In the genomic region with DNA sequence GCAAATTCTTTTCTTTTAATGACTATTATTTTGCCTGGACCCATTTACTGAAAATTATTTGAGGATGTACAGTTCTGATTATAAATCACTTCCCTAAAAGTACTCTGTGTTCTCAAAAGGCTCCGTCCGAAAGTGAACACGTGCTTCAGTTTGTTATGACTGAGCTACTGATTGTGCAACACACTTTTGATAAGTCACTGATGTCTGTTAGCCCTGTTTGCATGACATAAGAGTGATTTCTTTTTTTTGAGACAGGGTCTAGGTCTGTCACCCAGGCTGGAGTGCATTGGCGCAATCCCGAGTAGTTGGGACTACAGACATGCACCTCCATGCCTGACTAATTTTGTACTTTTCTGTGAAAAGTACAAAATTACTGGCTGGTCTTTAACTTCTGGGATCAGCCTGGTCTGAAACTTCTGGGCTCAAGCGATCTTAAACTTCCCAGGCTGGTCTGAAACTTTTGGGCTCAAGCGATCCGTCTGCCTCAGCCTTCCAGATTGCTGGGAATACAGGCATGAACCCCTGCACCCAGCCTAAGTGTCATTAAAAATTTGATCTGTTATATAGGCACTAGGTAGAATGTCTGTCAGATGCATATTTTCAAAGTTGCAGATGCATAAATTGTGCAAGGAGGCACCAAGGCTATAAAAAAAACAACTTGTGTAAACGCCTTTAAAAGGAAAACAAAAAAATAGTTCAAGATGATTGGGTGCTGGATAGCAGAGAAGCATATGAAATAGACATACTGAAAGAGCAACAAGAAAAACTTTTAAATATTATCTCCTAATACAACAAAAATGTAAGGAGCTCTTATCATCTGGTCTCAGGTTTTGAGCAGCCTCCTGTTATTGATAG, we compare ENCODE assay signal across 13 cellular contexts.
DNase-seq lines count a peak whose midpoint lies in the region; ATAC-seq and TF ChIP-seq lines count a peak whose summit lies in the region.
"Had no signal": no experiment of that assay in that cellular context is flagged by ENCODE, and none has a peak within 500 bp of the region (broad histone marks: within the 10 kb centered on the region; RNA-seq: fewer than 3 reads in every experiment).

No MANE protein-coding gene starts in this region.

- 95% methylated on average over 9 of the region's 9 CpGs for WGBS in mammary epithelial cell (ENCODE audit: low coverage, missing lambda C conversion rate)

- intact Hi-C loops in MCF 10A (cut with micrococcal nuclease) = no loop called here
- intact Hi-C loops in mammary epithelial cell (cut with micrococcal nuclease) = no loop called here
- intact Hi-C loops in naive thymus-derived CD4-positive, alpha-beta T cell (cut with micrococcal nuclease) = no loop called here

- TF ChIP-seq CTCF in MCF 10A (IDR thresholded peaks at IDR 0.05; ENCODE audit: unreplicated experiment) = no peak
- no peak for TF ChIP-seq CTCF in mammary epithelial cell (conservative IDR thresholded peaks at IDR 0.05 in 1 of 2, IDR thresholded peaks at IDR 0.05 in 1 of 2; ENCODE audit: extremely low read depth in 1 of 2, insufficient read depth in 1 of 2, low read depth in 1 of 2, low read length in 2 of 2)
- TF ChIP-seq CTCF in type B pancreatic cell (conservative IDR thresholded peaks at IDR 0.05) = no peak

- in situ Hi-C loops in mammary epithelial cell (cut with MboI; ENCODE audit: low sequenced_read_pairs in 2 of 2) = no loop called here

- H3K9me3 ChIP-seq in mammary epithelial cell (replicated peaks; ENCODE audit: insufficient read depth, low read length) = no peaks in the 10 kb centered on the region
- H3K9me3 ChIP-seq in naive thymus-derived CD4-positive, alpha-beta T cell (ENCODE audit: control insufficient read depth in 2 of 3, low read length in 3 of 3) = no peaks in the 10 kb centered on the region

- POLR2A ChIA-PET in MCF 10A (lab: Yijun Ruan, JAX) = interaction anchor here (0.6 to 3.6 kb wide), 22 partner anchors 9 to 214 kb away, joined by 3 to 21 read pairs (median 5); a partner anchor contains a TSS
- POLR2A ChIA-PET in naive thymus-derived CD4-positive, alpha-beta T cell (lab: Charles Lee) = no interaction called here

- H3K4me3 Mint-ChIP-seq in MCF 10A (ENCODE audit: unreplicated experiment) (peak overlapping the region; percentile 39), type B pancreatic cell (no peak overlapping the region)
- no peak overlapping the region for H3K4me3 Mint-ChIP-seq in naive thymus-derived CD4-positive, alpha-beta T cell
- H3K4me3 Mint-ChIP-seq: stimulated activated naive CD8-positive, alpha-beta T cell treated with anti-CD3 and anti-CD28 coated beads, Interleukin-15, Interleukin-2, amounts not matched to agents 100 ng/mL and 50 ng/mL, for 24 hours; T-helper 1 cell treated with Interleukin-12 subunit alpha and Interleukin-12 subunit beta and Interleukin-4 antibody, amounts not matched to agents 30 μg/mL and 1 μg/mL, for 36 hours had no signal

- no peak overlapping the region for H2AFZ ChIP-seq in mammary epithelial cell (ENCODE audit: low read depth, low read length)

- H3K4me1 ChIP-seq in mammary epithelial cell (ENCODE audit: insufficient read depth, low read length) = no peaks in the 10 kb centered on the region
- no peaks in the 10 kb centered on the region for H3K4me1 ChIP-seq in naive thymus-derived CD4-positive, alpha-beta T cell (ENCODE audit: control insufficient read depth in 2 of 2, insufficient read depth in 2 of 2, low read length in 2 of 2)

- peak; percentile 78 for DNase-seq in MCF 10A (ENCODE audit: unreplicated experiment)
- no peak for DNase-seq in mammary epithelial cell
- DNase-seq in naive thymus-derived CD4-positive, alpha-beta T cell = no peak
- DNase-seq in type B pancreatic cell (ENCODE audit: extremely low spot score, unreplicated experiment) = no peak
- DNase-seq in NCI-H69 (lab: John Stamatoyannopoulos, UW) = no peak
- DNase-seq in activated effector memory CD4-positive, alpha-beta T cell treated with anti-CD3 and anti-CD28 coated beads, Interleukin-2, amount 50 U/mL, for 16 hours = no peak
- DNase-seq: NCI-H1105 treated with DMSO at 0.1 percent for 48 hours had no signal

- peaks cover 31% of the 10 kb centered on the region for H3K4me1 Mint-ChIP-seq in MCF 10A (ENCODE audit: insufficient read depth, unreplicated experiment)
- H3K4me1 Mint-ChIP-seq in naive thymus-derived CD4-positive, alpha-beta T cell = no peaks in the 10 kb centered on the region
- H3K4me1 Mint-ChIP-seq in type B pancreatic cell (ENCODE audit: unreplicated experiment) = peaks cover 9% of the 10 kb centered on the region

- no peaks in the 10 kb centered on the region for H4K20me1 ChIP-seq in mammary epithelial cell (ENCODE audit: insufficient read depth, low read length)

- dilution Hi-C loops in mammary epithelial cell (cut with HindIII; ENCODE audit: low sequenced_read_pairs) = no loop called here

- H3K9ac ChIP-seq in mammary epithelial cell (ENCODE audit: insufficient read depth, low read length) = no peak overlapping the region

- H3K27me3 ChIP-seq in mammary epithelial cell (ENCODE audit: insufficient read depth, low read length) = no peaks in the 10 kb centered on the region
- no peaks in the 10 kb centered on the region for H3K27me3 ChIP-seq in naive thymus-derived CD4-positive, alpha-beta T cell (ENCODE audit: control insufficient read depth in 2 of 2, insufficient read depth in 2 of 2, low read length in 2 of 2)

- no peak overlapping the region for H3K4me3 ChIP-seq in mammary epithelial cell (replicated peaks in 1 of 3; ENCODE audit: insufficient read depth in 1 of 3, low read depth in 2 of 3, low read length in 3 of 3)
- H3K4me3 ChIP-seq in naive thymus-derived CD4-positive, alpha-beta T cell (ENCODE audit: low read length) = no peak overlapping the region

- no peak overlapping the region for H3K4me2 ChIP-seq in mammary epithelial cell (ENCODE audit: insufficient read depth, low read depth, low read length)

- H3K9me3 Mint-ChIP-seq in MCF 10A (ENCODE audit: unreplicated experiment) (no peaks in the 10 kb centered on the region), type B pancreatic cell (no peaks in the 10 kb centered on the region)
- H3K9me3 Mint-ChIP-seq in naive thymus-derived CD4-positive, alpha-beta T cell = no peaks in the 10 kb centered on the region
- H3K9me3 Mint-ChIP-seq: activated T-helper 2 cell treated with anti-CD3 and anti-CD28 coated beads, Interferon-gamma antibody, Interleukin-2, Interleukin-4, amounts not matched to agents 10 μg/mL and 5 μg/mL and 100 μg/mL, durations not matched to agents 14 hours and 24 hours and 36 hours; stimulated activated naive CD8-positive, alpha-beta T cell treated with anti-CD3 and anti-CD28 coated beads, Interleukin-15, Interleukin-2, amounts not matched to agents 100 ng/mL and 50 ng/mL, for 24 hours; T-helper 1 cell treated with Interleukin-12 subunit alpha and Interleukin-12 subunit beta and Interleukin-4 antibody, amounts not matched to agents 30 μg/mL and 1 μg/mL, for 36 hours had no signal

- CTCF ChIA-PET in MCF 10A (lab: Yijun Ruan, JAX) = interaction anchor here (0.6 to 1.2 kb wide), 9 partner anchors 8 to 741 kb away, joined by 3 to 5 read pairs (median 3); no protein-coding TSS in a partner anchor
- CTCF ChIA-PET in mammary epithelial cell (lab: Charles Lee; ENCODE audit: low non-redundant PET) = no interaction called here
- CTCF ChIA-PET in naive thymus-derived CD4-positive, alpha-beta T cell (lab: Charles Lee) = interaction anchor here (1.0 kb wide), 1 partner anchor 14 kb away, joined by 3 read pairs; no protein-coding TSS in a partner anchor

- no peaks in the 10 kb centered on the region for H3K27me3 Mint-ChIP-seq in MCF 10A (ENCODE audit: insufficient read depth, unreplicated experiment)
- H3K27me3 Mint-ChIP-seq in naive thymus-derived CD4-positive, alpha-beta T cell = peaks cover 2 to 26% (median 15%) of the 10 kb centered on the region in 5 donors
- H3K27me3 Mint-ChIP-seq in type B pancreatic cell = no peaks in the 10 kb centered on the region

- no peak overlapping the region for H3K27ac ChIP-seq in mammary epithelial cell (ENCODE audit: insufficient read depth, low read depth, low read length)
- H3K27ac ChIP-seq in naive thymus-derived CD4-positive, alpha-beta T cell (ENCODE audit: low read depth, low read length) = no peak overlapping the region
- H3K27ac ChIP-seq: 22Rv1 had no signal

- ATAC-seq in esophagus mucosa = peak; percentile 26
- ATAC-seq in naive thymus-derived CD4-positive, alpha-beta T cell = peak; percentile 74
- no peak for ATAC-seq in HG02798 (IDR thresholded peaks at IDR 0.05; ENCODE audit: poor library complexity, unreplicated experiment)

- H3K36me3 ChIP-seq in mammary epithelial cell (ENCODE audit: insufficient read depth, low read length) = no peaks in the 10 kb centered on the region
- no peaks in the 10 kb centered on the region for H3K36me3 ChIP-seq in naive thymus-derived CD4-positive, alpha-beta T cell (ENCODE audit: control insufficient read depth in 2 of 3, insufficient read depth in 3 of 3, low read length in 3 of 3)

- peaks cover 88% of the 10 kb centered on the region for H3K79me2 ChIP-seq in mammary epithelial cell (ENCODE audit: insufficient read depth, low read length)

- H3K36me3 Mint-ChIP-seq in MCF 10A (ENCODE audit: insufficient read depth, unreplicated experiment) (peaks cover 12% of the 10 kb centered on the region), type B pancreatic cell (peaks cover 3% of the 10 kb centered on the region)
- H3K36me3 Mint-ChIP-seq in naive thymus-derived CD4-positive, alpha-beta T cell = no peaks in the 10 kb centered on the region

- BruUV-seq in MCF 10A (replicated peaks; lab: Mats Ljungman, UMichigan) = no TSS peak
- BruUV-seq in mammary epithelial cell (replicated peaks; lab: Mats Ljungman, UMichigan) = no TSS peak

- H3K27ac Mint-ChIP-seq in MCF 10A (ENCODE audit: low read depth, unreplicated experiment) = peak overlapping the region; percentile 88
- H3K27ac Mint-ChIP-seq in naive thymus-derived CD4-positive, alpha-beta T cell = no peak overlapping the region
- H3K27ac Mint-ChIP-seq in type B pancreatic cell = no peak overlapping the region
- H3K27ac Mint-ChIP-seq: activated T-helper 2 cell treated with anti-CD3 and anti-CD28 coated beads, Interferon-gamma antibody, Interleukin-2, Interleukin-4, amounts not matched to agents 10 μg/mL and 5 μg/mL and 100 μg/mL, durations not matched to agents 14 hours and 24 hours and 36 hours; stimulated activated naive CD8-positive, alpha-beta T cell treated with anti-CD3 and anti-CD28 coated beads, Interleukin-15, Interleukin-2, amounts not matched to agents 100 ng/mL and 50 ng/mL, for 24 hours; T-helper 1 cell treated with Interleukin-12 subunit alpha and Interleukin-12 subunit beta and Interleukin-4 antibody, amounts not matched to agents 30 μg/mL and 1 μg/mL, for 36 hours had no signal
